In genomic region chr21:45022736-45023135, GRCh38 we compare ENCODE assay signal across 28 cellular contexts.
"Had no signal": no experiment of that assay in that cellular context is flagged by ENCODE, and none has a peak within 500 bp of the region (broad histone marks: within the 10 kb centered on the region; RNA-seq: fewer than 3 reads in every experiment).

No MANE protein-coding gene starts in this region.

- H2AFZ ChIP-seq: hepatocyte had no signal

- H3K4me3 Mint-ChIP-seq: activated CD4-positive, alpha-beta T cell treated with anti-CD3 and anti-CD28 coated beads, Interleukin-2, amount 10 ng/mL, durations not matched to agents 7 days and 5 days; activated CD8-positive, alpha-beta memory T cell treated with anti-CD3 and anti-CD28 coated beads, Interleukin-2, amount 10 ng/mL, durations not matched to agents 7 days and 5 days; activated CD8-positive, alpha-beta T cell treated with anti-CD3 and anti-CD28 coated beads, Interleukin-2, amount 10 ng/mL, durations not matched to agents 7 days and 5 days; T-helper 17 cell; WTC11 had no signal

- H3K36me3 Mint-ChIP-seq: activated CD8-positive, alpha-beta memory T cell treated with anti-CD3 and anti-CD28 coated beads, Interleukin-2, amount 10 ng/mL, durations not matched to agents 7 days and 5 days had no signal

- DNase-seq: activated CD4-positive, alpha-beta T cell treated with anti-CD3 and anti-CD28 coated beads for 1 hour; activated CD4-positive, alpha-beta T cell treated with anti-CD3 and anti-CD28 coated beads, Interleukin-2, amount 10 ng/mL, durations not matched to agents 7 days and 5 days; activated CD8-positive, alpha-beta memory T cell treated with anti-CD3 and anti-CD28 coated beads, Interleukin-2, amount 10 ng/mL, durations not matched to agents 7 days and 5 days; activated CD8-positive, alpha-beta T cell treated with anti-CD3 and anti-CD28 coated beads, Interleukin-2, amount 10 ng/mL, durations not matched to agents 7 days and 5 days; activated naive CD4-positive, alpha-beta T cell; activated T-cell treated with anti-CD3 and anti-CD28 coated beads, Interleukin-2, amount 50 U/mL, for 48 hours; effector CD8-positive, alpha-beta T cell; erythroblast; glutamatergic neuron; left cardiac atrium; mammary epithelial cell; occipital lobe; stimulated activated CD4-positive, alpha-beta T cell treated with anti-CD3 and anti-CD28 coated beads, Interleukin-15, amount 100 ng/mL, for 24 hours; stimulated activated CD4-positive, alpha-beta T cell treated with anti-CD3 and anti-CD28 coated beads, Interleukin-2, amount 100 ng/mL, for 24 hours; stimulated activated naive CD4-positive, alpha-beta T cell; T1000; transverse colon had no signal

- H3K27ac Mint-ChIP-seq: activated CD4-positive, alpha-beta T cell treated with anti-CD3 and anti-CD28 coated beads, Interleukin-2, amount 10 ng/mL, durations not matched to agents 7 days and 5 days; activated CD8-positive, alpha-beta memory T cell treated with anti-CD3 and anti-CD28 coated beads, Interleukin-2, amount 10 ng/mL, durations not matched to agents 7 days and 5 days; activated CD8-positive, alpha-beta T cell treated with anti-CD3 and anti-CD28 coated beads, Interleukin-2, amount 10 ng/mL, durations not matched to agents 7 days and 5 days; T-helper 17 cell; WTC11 had no signal

- H3K27me3 ChIP-seq: breast epithelium, gastrocnemius medialis, hepatocyte, suprapubic skin had no signal

- ATAC-seq: activated CD8-positive, alpha-beta memory T cell treated with anti-CD3 and anti-CD28 coated beads, Interleukin-2, amount 10 ng/mL, durations not matched to agents 7 days and 5 days; activated CD8-positive, alpha-beta T cell treated with anti-CD3 and anti-CD28 coated beads, Interleukin-2, amount 10 ng/mL, durations not matched to agents 7 days and 5 days; activated naive CD4-positive, alpha-beta T cell treated with anti-CD3 and anti-CD28 coated beads, Interleukin-2, amount 50 U/mL, for 72 hours; gastrocnemius medialis; sciatic nerve; T-helper 17 cell; WTC11 had no signal

- H3K9me3 ChIP-seq: breast epithelium, gastrocnemius medialis, suprapubic skin, transverse colon had no signal

- FAIRE-seq: colon, keratinocyte had no signal

- H3K36me3 ChIP-seq: breast epithelium, gastrocnemius medialis, suprapubic skin, transverse colon had no signal

- H3K4me3 ChIP-seq: breast epithelium, gastrocnemius medialis, hepatocyte, smooth muscle cell, suprapubic skin, transverse colon had no signal

- H3K27ac ChIP-seq: breast epithelium, gastrocnemius medialis, hepatocyte, suprapubic skin, transverse colon had no signal

- H3K79me2 ChIP-seq: hepatocyte had no signal

- H3K4me2 ChIP-seq: hepatocyte, smooth muscle cell had no signal
